Comparison of ENCODE assay signal across 22 cellular contexts in the genomic region with DNA sequence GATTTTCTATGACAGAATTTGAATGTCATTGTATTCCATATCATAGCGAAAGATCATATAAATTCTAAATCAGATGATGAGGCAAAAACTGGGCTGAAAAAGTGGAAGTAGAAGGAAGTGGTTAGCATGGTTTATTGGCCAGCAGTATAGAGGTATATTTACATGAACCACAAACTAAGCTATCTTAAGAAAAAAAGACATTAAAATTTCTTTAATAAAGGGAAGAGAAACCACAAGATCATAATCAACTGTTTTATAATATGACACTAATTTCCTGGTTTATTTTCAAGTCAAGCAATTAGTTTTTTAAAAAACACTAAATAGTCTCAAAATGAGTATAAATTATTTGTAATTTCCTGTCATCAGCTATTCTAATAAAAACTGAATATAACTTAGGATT.
"Had no signal": no experiment of that assay in that cellular context is flagged by ENCODE, and none has a peak within 500 bp of the region (broad histone marks: within the 10 kb centered on the region; RNA-seq: fewer than 3 reads in every experiment).

No MANE protein-coding gene starts in this region.

- H3K4me1 ChIP-seq: foreskin keratinocyte, left lung, right lobe of liver, testis had no signal

- H3K36me3 ChIP-seq: left lung, right lobe of liver had no signal

- ATAC-seq: foreskin keratinocyte, left lung, right lobe of liver, WTC11 had no signal

- H3K27me3 ChIP-seq: foreskin keratinocyte, hepatocyte, left lung, right lobe of liver, testis had no signal

- DNase-seq: activated gamma-delta T cell treated with Interleukin-2 at 50 U/mL for 16 hours; activated T-cell treated with anti-CD3 and anti-CD28 coated beads, Interleukin-2, amount 50 U/mL, for 1 hour; aorta; caudate nucleus; dermis blood vessel endothelial cell; effector CD8-positive, alpha-beta T cell; foreskin keratinocyte; immature natural killer cell; kidney glomerular epithelial cell; naive B cell; nucleus accumbens; posterior cingulate gyrus; right lobe of liver; stimulated activated CD4-positive, alpha-beta T cell treated with anti-CD3 and anti-CD28 coated beads, Interleukin-1b, Interleukin-23, amount 100 ng/mL, for 48 hours; stimulated activated CD8-positive, alpha-beta memory T cell treated with anti-CD3 and anti-CD28 coated beads, Interleukin-4, amount 100 ng/mL, for 48 hours; stimulated activated naive CD4-positive, alpha-beta T cell; testis had no signal

- H3K27ac ChIP-seq: foreskin keratinocyte, hepatocyte, left lung, right lobe of liver, skin epidermis, testis had no signal

- H3K9me3 ChIP-seq: left lung, right lobe of liver, testis had no signal

- H3K4me3 ChIP-seq: hepatocyte, left lung, lung, right lobe of liver, skin epidermis, testis had no signal
